1 cellular context compared by ENCODE assay signal in genomic region chr2:43070676-43071491, GRCh38.
TF ChIP-seq lines count a peak whose summit lies in the region.

No MANE protein-coding gene starts in this region.

TF ChIP-seq in HepG2, 621 proteins besides CTCF, POLR2A, EP300 and RAD21 (continued from another document and continues in another):
- no peak for TF ChIP-seq ZBTB26 (CRISPR knock-in tag; IDR thresholded peaks at IDR 0.05; ENCODE audit: borderline replicate concordance)
- no peak for TF ChIP-seq ZFP36L1 (CRISPR knock-in tag; IDR thresholded peaks at IDR 0.05)
- TF ChIP-seq SRSF9 (IDR thresholded peaks at IDR 0.05; ENCODE audit: borderline replicate concordance, insufficient read depth, low read depth, low read length, poor library complexity, severe bottlenecking), result no peak
- TF ChIP-seq ZBTB37 (CRISPR knock-in tag; IDR thresholded peaks at IDR 0.05), result no peak
- no peak for TF ChIP-seq MATR3 (CRISPR knock-in tag; IDR thresholded peaks at IDR 0.05)
- no peak for TF ChIP-seq NFATC3 (CRISPR knock-in tag; IDR thresholded peaks at IDR 0.05)
- TF ChIP-seq ZFP36L2 (CRISPR knock-in tag; IDR thresholded peaks at IDR 0.05), result no peak
- no peak for TF ChIP-seq TMF1 (CRISPR knock-in tag; IDR thresholded peaks at IDR 0.05; ENCODE audit: low read depth)
- no peak for TF ChIP-seq ZNF451 (CRISPR knock-in tag; IDR thresholded peaks at IDR 0.05)
- no peak for TF ChIP-seq FOXK2 (IDR thresholded peaks at IDR 0.05)
- no peak for TF ChIP-seq RCOR2 (CRISPR knock-in tag; IDR thresholded peaks at IDR 0.05)
- no peak for TF ChIP-seq RBFOX2 (IDR thresholded peaks at IDR 0.05; ENCODE audit: low read depth, low read length)
- TF ChIP-seq NFYB (CRISPR knock-in tag; IDR thresholded peaks at IDR 0.05), result 0 out of 2 replicates have a peak, but pooled peaks have one; percentile 8
- no peak for TF ChIP-seq ZNF251 (CRISPR knock-in tag; IDR thresholded peaks at IDR 0.05)
- TF ChIP-seq MED8 (CRISPR knock-in tag; IDR thresholded peaks at IDR 0.05; ENCODE audit: insufficient replicate concordance), result no peak
- TF ChIP-seq ZNF580 (CRISPR knock-in tag; IDR thresholded peaks at IDR 0.05; ENCODE audit: borderline replicate concordance, low read depth), result no peak
- TF ChIP-seq ZNF274 (CRISPR knock-in tag; IDR thresholded peaks at IDR 0.05), result peak; percentile 28; the same call in 1 of the 2 replicates
- TF ChIP-seq PAF1 (CRISPR knock-in tag; IDR thresholded peaks at IDR 0.05), result no peak
- no peak for TF ChIP-seq CREB1 (IDR thresholded peaks at IDR 0.05)
- no peak for TF ChIP-seq CREB1 (CRISPR knock-in tag; IDR thresholded peaks at IDR 0.05)
- TF ChIP-seq ISL2 (CRISPR knock-in tag; IDR thresholded peaks at IDR 0.05), result no peak
- no peak for TF ChIP-seq RFX1 (IDR thresholded peaks at IDR 0.05)
- TF ChIP-seq HNF4G (IDR thresholded peaks at IDR 0.05; ENCODE audit: borderline replicate concordance, low read depth, low read length), result peak; percentile 38; the same call in 1 of the 2 replicates
- TF ChIP-seq HNF4G (CRISPR knock-in tag; IDR thresholded peaks at IDR 0.05; ENCODE audit: borderline replicate concordance, low read depth), result no peak
- no peak for TF ChIP-seq JUNB (CRISPR knock-in tag; IDR thresholded peaks at IDR 0.05; ENCODE audit: borderline replicate concordance)
- no peak for TF ChIP-seq ZBTB21 (CRISPR knock-in tag; IDR thresholded peaks at IDR 0.05)
- no peak for TF ChIP-seq ZNF639 (CRISPR knock-in tag; conservative IDR thresholded peaks at IDR 0.05)
- no peak for TF ChIP-seq CSRNP1 (CRISPR knock-in tag; IDR thresholded peaks at IDR 0.05)
- TF ChIP-seq GTF2F1 (IDR thresholded peaks at IDR 0.05; ENCODE audit: low read length), result no peak
- no peak for TF ChIP-seq ZXDC (CRISPR knock-in tag; IDR thresholded peaks at IDR 0.05)
- TF ChIP-seq ZSCAN5A (CRISPR knock-in tag; IDR thresholded peaks at IDR 0.05; ENCODE audit: borderline replicate concordance), result no peak
- no peak for TF ChIP-seq ZNF512 (CRISPR knock-in tag; IDR thresholded peaks at IDR 0.05)
- no peak for TF ChIP-seq ZBTB43 (CRISPR knock-in tag; conservative IDR thresholded peaks at IDR 0.05)
- peak; percentile 63 for TF ChIP-seq ZFY (CRISPR knock-in tag; IDR thresholded peaks at IDR 0.05)
- TF ChIP-seq EEA1 (CRISPR knock-in tag; IDR thresholded peaks at IDR 0.05; ENCODE audit: borderline replicate concordance), result no peak
- no peak for TF ChIP-seq ZNF615 (CRISPR knock-in tag; IDR thresholded peaks at IDR 0.05; ENCODE audit: borderline replicate concordance)
- no peak for TF ChIP-seq BHLHE40 (IDR thresholded peaks at IDR 0.05; ENCODE audit: low read length)
- TF ChIP-seq HINFP (CRISPR knock-in tag; IDR thresholded peaks at IDR 0.05; ENCODE audit: low read depth), result no peak
- TF ChIP-seq ZNF883 (CRISPR knock-in tag; IDR thresholded peaks at IDR 0.05; ENCODE audit: not compliant biosample characterization), result no peak
- TF ChIP-seq ZNF597 (CRISPR knock-in tag; IDR thresholded peaks at IDR 0.05), result no peak
- no peak; the same call in 1 of the 2 replicates for TF ChIP-seq MXD4 (CRISPR knock-in tag; IDR thresholded peaks at IDR 0.05)
- no peak for TF ChIP-seq ZC3H13 (CRISPR knock-in tag; IDR thresholded peaks at IDR 0.05)
- no peak for TF ChIP-seq HHEX (CRISPR knock-in tag; IDR thresholded peaks at IDR 0.05)
- TF ChIP-seq ZNF780A (CRISPR knock-in tag; IDR thresholded peaks at IDR 0.05), result no peak
- TF ChIP-seq SAP130 (CRISPR knock-in tag; IDR thresholded peaks at IDR 0.05; ENCODE audit: low read depth), result peak; percentile 39; the same call in 1 of the 2 replicates
- no peak for TF ChIP-seq ESRRA (CRISPR knock-in tag; IDR thresholded peaks at IDR 0.05; ENCODE audit: low read depth)
- TF ChIP-seq SMARCC2 (IDR thresholded peaks at IDR 0.05), result no peak
- TF ChIP-seq ZNF879 (CRISPR knock-in tag; IDR thresholded peaks at IDR 0.05), result no peak
- no peak for TF ChIP-seq TCF7 (IDR thresholded peaks at IDR 0.05; ENCODE audit: low read depth)
- TF ChIP-seq CENPBD1 (CRISPR knock-in tag; IDR thresholded peaks at IDR 0.05; ENCODE audit: borderline replicate concordance, low read depth), result no peak
- TF ChIP-seq RARA (CRISPR knock-in tag; IDR thresholded peaks at IDR 0.05), result peak; percentile 48
- no peak for TF ChIP-seq KMT2A (CRISPR knock-in tag; IDR thresholded peaks at IDR 0.05)
- no peak for TF ChIP-seq FOXA3 (CRISPR knock-in tag; IDR thresholded peaks at IDR 0.05)
- no peak for TF ChIP-seq SMAD9 (CRISPR knock-in tag; IDR thresholded peaks at IDR 0.05)
